8 cellular contexts compared by ENCODE assay signal in genomic region chrX:119565110-119565663, GRCh38. TPM values are rescaled to one million over a fixed set of nuclear protein-coding genes. Genes with fewer than 3 reads are reported as not detected.
A peak's percentile ranks its signal among the peaks of the same experiment; 100 is the strongest.
DNase-seq lines count a peak whose midpoint lies in the region; ATAC-seq, FAIRE-seq and TF ChIP-seq lines count a peak whose summit lies in the region.

STEEP1 (minus strand) TSS chrX:119565409; CDS start chrX:119565355, 54 bp downstream.

- peaks cover 0 to 21% (median 0%) of the 10 kb centered on the region in 3 donors for H3K4me1 ChIP-seq in gastroesophageal sphincter
- H3K4me1 ChIP-seq in neutrophil (ENCODE audit: control insufficient read depth in 1 of 2, insufficient read depth in 1 of 2, low read depth in 1 of 2, low read length in 1 of 2), result peaks cover 0 to 6% of the 10 kb centered on the region in 2 experiments

- DNase-seq in HFF-Myc (ENCODE audit: extremely low read depth, low read depth), result peak; percentile 84
- peak; percentile 95 for DNase-seq in NB4 (ENCODE audit: low read depth)
- peak; percentile 95 for DNase-seq in SK-N-DZ (ENCODE audit: low spot score)
- peak; percentile 85 for DNase-seq in activated naive CD4-positive, alpha-beta T cell treated with Interleukin-2 at 50 U/mL for 16 hours

- H3K4me3 ChIP-seq in HFF-Myc (replicated peaks; ENCODE audit: low read depth, low read length) (peak within 1 kb of the TSS; percentile 63), NB4 (ENCODE audit: low read depth, low read length) (peak within 1 kb of the TSS; percentile 94), gastroesophageal sphincter (peak within 1 kb of the TSS; percentile 59 to 98), neutrophil (ENCODE audit: low read depth in 1 of 2, low read length in 1 of 2) (peak within 1 kb of the TSS; percentile 59 to 77)

- TF ChIP-seq CTCF in HFF-Myc (IDR thresholded peaks at IDR 0.05; ENCODE audit: low read depth, low read length, missing control alignments) (no peak), NB4 (IDR thresholded peaks at IDR 0.05; ENCODE audit: low read depth, low read length) (no peak), gastroesophageal sphincter (IDR thresholded peaks at IDR 0.05) (no peak), neutrophil (IDR thresholded peaks at IDR 0.05) (no peak), subcutaneous adipose tissue (IDR thresholded peaks at IDR 0.05; ENCODE audit: low read depth) (no peak)

- H3K27ac ChIP-seq in gastroesophageal sphincter, result peak within 1 kb of the TSS; percentile 80 to 83 (median 80)
- peak within 1 kb of the TSS; percentile 66 for H3K27ac ChIP-seq in neutrophil

- TF ChIP-seq POLR2A in NB4 (IDR thresholded peaks at IDR 0.05; ENCODE audit: extremely low read depth, insufficient read length) (peak; percentile 40), gastroesophageal sphincter (IDR thresholded peaks at IDR 0.05) (no peak)

- peaks cover 0 to 6% of the 10 kb centered on the region in 2 donors for H3K36me3 ChIP-seq in gastroesophageal sphincter
- H3K36me3 ChIP-seq in neutrophil, result no peaks in the 10 kb centered on the region

- WGBS in gastroesophageal sphincter (ENCODE audit: low coverage in 1 of 2), 2 donors, result 0 to 31% methylated on average over 1 to 18 of the region's 26 CpGs

- peak; percentile 96 for FAIRE-seq in G401.6 (lab: Jason Lieb, UNC)

- H3K27me3 ChIP-seq in gastroesophageal sphincter (no peaks in the 10 kb centered on the region), neutrophil (no peaks in the 10 kb centered on the region)

- H3K9me3 ChIP-seq in gastroesophageal sphincter (no peaks in the 10 kb centered on the region), neutrophil (no peaks in the 10 kb centered on the region)

- ATAC-seq in gastroesophageal sphincter, result peak; percentile 95

- TF ChIP-seq EP300 in gastroesophageal sphincter (IDR thresholded peaks at IDR 0.05), result no peak

RNA-seq across cellular contexts. Expression of gene STEEP1, which starts in this region (rescaled TPM):
- polyA plus RNA-seq in SK-N-DZ (2014; cell fraction: cytosol; rRNA removed), result 55.5 and 57.3 TPM in 2 replicates
- 34.0 and 39.6 TPM in 2 replicates for polyA plus RNA-seq in SK-N-DZ (2014; cell fraction: nucleus; rRNA removed)
- 10 to 100 TPM; 20.2 to 26.0 (median 22.5) TPM for total RNA-seq in gastroesophageal sphincter
- 10 to 100 TPM; 23.5 to 50.1 (median 32.6) TPM for total RNA-seq in subcutaneous adipose tissue

Comparison
In these comparisons a context has a peak if more than half of its experiments do, and no peak if none do; other contexts are left out.
1. Peak in every context shown above with its lines: DNase-seq, ATAC-seq, H3K4me3 ChIP-seq and H3K27ac ChIP-seq.